25 cellular contexts compared by ENCODE assay signal in the genomic region with DNA sequence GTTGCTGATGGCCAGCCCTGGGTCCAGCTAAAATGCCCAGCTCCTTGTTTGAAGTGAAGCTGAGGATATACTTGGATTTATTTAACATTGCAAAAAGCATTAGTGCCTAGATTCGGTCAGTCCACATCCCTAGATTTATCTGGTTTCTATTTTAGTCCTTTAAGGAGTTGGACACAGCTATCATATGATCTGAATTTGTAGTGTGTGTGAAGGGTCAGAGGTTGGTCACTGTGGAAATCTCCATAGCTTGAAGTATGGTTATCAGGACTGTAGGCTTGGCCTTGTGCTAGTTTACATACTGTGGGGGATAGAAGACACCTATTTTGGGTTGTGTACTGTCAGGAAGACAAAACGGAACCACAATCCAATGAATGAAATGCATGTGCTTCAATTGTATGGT. TPM values are rescaled to one million over a fixed set of nuclear protein-coding genes. Genes with fewer than 3 reads are reported as not detected.
"Had no signal": no experiment of that assay in that cellular context is flagged by ENCODE, and none has a peak within 500 bp of the region (broad histone marks: within the 10 kb centered on the region; RNA-seq: fewer than 3 reads in every experiment).

No MANE protein-coding gene starts in this region.

- H3K9me3 ChIP-seq: SK-N-SH had no signal

- H3K4me2 ChIP-seq: SK-N-SH had no signal

- DNase-seq: KBM-7, MV-4-11, NCI-H1048, NCI-H1105, NCI-H1417, NCI-H1436 treated with DMSO at 0.1 percent for 48 hours, NCI-H1694 treated with DMSO at 0.1 percent for 48 hours, NCI-H1930, NCI-H2081, NCI-H2107, NCI-H2227 treated with DMSO at 0.1 percent for 48 hours, NCI-H446, NCI-H510A, NCI-H524 treated with DMSO at 0.1 percent for 48 hours, NCI-H69, NCI-H774, RPMI8226, SHP77, SK-N-SH, SW 1271 had no signal

- H3K9ac ChIP-seq: SK-N-SH had no signal

- FAIRE-seq: RCC 7860 had no signal

RNA-seq across cellular contexts. Expression of a gene that starts 49.6 kb away (rescaled TPM):
- total RNA-seq: HT1080, LHCN-M2, MCF 10A had no signal
- polyA plus RNA-seq: IgD-negative memory B cell, SK-N-SH had no signal
